Comparison of ENCODE assay signal across 35 cellular contexts in genomic region chr16:86701286-86701975, GRCh38.
"Had no signal": no experiment of that assay in that cellular context is flagged by ENCODE, and none has a peak within 500 bp of the region (broad histone marks: within the 10 kb centered on the region; RNA-seq: fewer than 3 reads in every experiment).

No MANE protein-coding gene starts in this region.

- H3K27ac Mint-ChIP-seq: activated B cell treated with CpG ODN at 0.5 μM for 24 hours; activated CD4-positive, alpha-beta memory T cell treated with anti-CD3 and anti-CD28 coated beads for 36 hours; activated CD4-positive, alpha-beta T cell treated with anti-CD3 and anti-CD28 coated beads, Interleukin-2, amount 10 ng/mL, durations not matched to agents 24 days and 14 days; activated CD8-positive, alpha-beta T cell treated with anti-CD3 and anti-CD28 coated beads for 36 hours; activated naive CD4-positive, alpha-beta T cell treated with anti-CD3 and anti-CD28 coated beads for 36 hours; activated naive CD4-positive, alpha-beta T cell treated with anti-CD3 and anti-CD28 coated beads, Interleukin-2, amount 50 U/mL, for 72 hours; activated naive CD8-positive, alpha-beta T cell treated with anti-CD3 and anti-CD28 coated beads for 36 hours; activated T-cell treated with anti-CD3 and anti-CD28 coated beads, Interleukin-2, amount 50 U/mL, for 72 hours; activated T-helper 1 cell treated with anti-CD3 and anti-CD28 coated beads, Interleukin-12 subunit alpha, Interleukin-12 subunit beta, Interleukin-2, Interleukin-4 antibody, amounts not matched to agents 30 ng/mL and 10 ng/mL and 1 ng/mL, durations not matched to agents 14 hours and 24 hours and 36 hours; activated T-helper 17 cell treated with anti-CD3 and anti-CD28 coated beads, Interleukin-2, amount 50 U/mL, for 72 hours; T-helper 1 cell treated with Interleukin-12 subunit alpha and Interleukin-12 subunit beta and Interleukin-4 antibody, amounts not matched to agents 30 μg/mL and 1 μg/mL, for 36 hours; T-helper 2 cell treated with Interferon-gamma antibody and Interleukin-4, amounts not matched to agents 5 μg/mL and 100 μg/mL, for 36 hours had no signal

- H3K4me1 ChIP-seq: adrenal gland, body of pancreas, breast epithelium had no signal

- H3K4me3 Mint-ChIP-seq: activated B cell treated with CpG ODN at 0.5 μM for 24 hours; activated CD4-positive, alpha-beta memory T cell treated with anti-CD3 and anti-CD28 coated beads for 36 hours; activated CD4-positive, alpha-beta T cell treated with anti-CD3 and anti-CD28 coated beads, Interleukin-2, amount 10 ng/mL, durations not matched to agents 24 days and 14 days; activated CD8-positive, alpha-beta T cell treated with anti-CD3 and anti-CD28 coated beads for 36 hours; activated naive CD4-positive, alpha-beta T cell treated with anti-CD3 and anti-CD28 coated beads for 36 hours; activated naive CD8-positive, alpha-beta T cell treated with anti-CD3 and anti-CD28 coated beads for 36 hours; activated T-cell treated with anti-CD3 and anti-CD28 coated beads, Interleukin-2, amount 50 U/mL, for 4 hours; activated T-cell treated with anti-CD3 and anti-CD28 coated beads, Interleukin-2, amount 50 U/mL, for 72 hours; activated T-helper 1 cell treated with anti-CD3 and anti-CD28 coated beads, Interleukin-12 subunit alpha, Interleukin-12 subunit beta, Interleukin-2, Interleukin-4 antibody, amounts not matched to agents 30 ng/mL and 10 ng/mL and 1 ng/mL, durations not matched to agents 14 hours and 24 hours and 36 hours; activated T-helper 17 cell treated with anti-CD3 and anti-CD28 coated beads, Interleukin-2, amount 50 U/mL, for 72 hours; T-helper 1 cell treated with Interleukin-12 subunit alpha and Interleukin-12 subunit beta and Interleukin-4 antibody, amounts not matched to agents 30 μg/mL and 1 μg/mL, for 36 hours; T-helper 2 cell treated with Interferon-gamma antibody and Interleukin-4, amounts not matched to agents 5 μg/mL and 100 μg/mL, for 36 hours had no signal

- H3K27me3 ChIP-seq: adrenal gland, body of pancreas, brain microvascular endothelial cell had no signal

- H3K4me1 Mint-ChIP-seq: activated B cell treated with CpG ODN at 0.5 μM for 24 hours; activated CD4-positive, alpha-beta T cell treated with anti-CD3 and anti-CD28 coated beads, Interleukin-2, amount 10 ng/mL, durations not matched to agents 24 days and 14 days; activated naive CD8-positive, alpha-beta T cell treated with anti-CD3 and anti-CD28 coated beads for 36 hours; activated T-helper 17 cell treated with anti-CD3 and anti-CD28 coated beads, Interleukin-2, amount 50 U/mL, for 72 hours had no signal

- H3K9me3 Mint-ChIP-seq: activated B cell treated with CpG ODN at 0.5 μM for 24 hours; activated CD4-positive, alpha-beta T cell treated with anti-CD3 and anti-CD28 coated beads, Interleukin-2, amount 10 ng/mL, durations not matched to agents 24 days and 14 days; activated CD8-positive, alpha-beta T cell treated with anti-CD3 and anti-CD28 coated beads for 36 hours; activated naive CD4-positive, alpha-beta T cell treated with anti-CD3 and anti-CD28 coated beads for 36 hours; activated naive CD4-positive, alpha-beta T cell treated with anti-CD3 and anti-CD28 coated beads, Interleukin-2, amount 50 U/mL, for 72 hours; activated T-cell treated with anti-CD3 and anti-CD28 coated beads, Interleukin-2, amount 50 U/mL, for 4 hours; activated T-helper 17 cell treated with anti-CD3 and anti-CD28 coated beads, Interleukin-2, amount 50 U/mL, for 72 hours; T-helper 1 cell treated with Interleukin-12 subunit alpha and Interleukin-12 subunit beta and Interleukin-4 antibody, amounts not matched to agents 30 μg/mL and 1 μg/mL, for 36 hours; T-helper 2 cell treated with Interferon-gamma antibody and Interleukin-4, amounts not matched to agents 5 μg/mL and 100 μg/mL, for 36 hours had no signal

- H3K4me3 ChIP-seq: adrenal gland, body of pancreas, breast epithelium had no signal

- H3K36me3 ChIP-seq: adrenal gland, brain microvascular endothelial cell, breast epithelium had no signal

- ATAC-seq: activated CD8-positive, alpha-beta T cell treated with anti-CD3 and anti-CD28 coated beads for 36 hours; activated naive CD4-positive, alpha-beta T cell treated with anti-CD3 and anti-CD28 coated beads, Interleukin-2, amount 50 U/mL, for 72 hours; activated T-cell treated with anti-CD3 and anti-CD28 coated beads, Interleukin-2, amount 50 U/mL, for 4 hours; activated T-cell treated with anti-CD3 and anti-CD28 coated beads, Interleukin-2, amount 50 U/mL, for 72 hours; activated T-helper 17 cell treated with anti-CD3 and anti-CD28 coated beads, Interleukin-2, amount 50 U/mL, for 72 hours; body of pancreas had no signal

- H3K36me3 Mint-ChIP-seq: activated CD4-positive, alpha-beta memory T cell treated with anti-CD3 and anti-CD28 coated beads for 36 hours; activated naive CD4-positive, alpha-beta T cell treated with anti-CD3 and anti-CD28 coated beads, Interleukin-2, amount 50 U/mL, for 72 hours; activated naive CD8-positive, alpha-beta T cell treated with anti-CD3 and anti-CD28 coated beads for 36 hours had no signal

- DNase-seq: activated B cell treated with CpG ODN at 0.5 μM for 24 hours; activated CD4-positive, alpha-beta memory T cell treated with anti-CD3 and anti-CD28 coated beads for 36 hours; activated CD4-positive, alpha-beta T cell treated with anti-CD3 and anti-CD28 coated beads for 4 hours; activated CD4-positive, alpha-beta T cell treated with anti-CD3 and anti-CD28 coated beads, Interleukin-2, amount 10 ng/mL, durations not matched to agents 24 days and 14 days; activated CD4-positive, alpha-beta T cell treated with anti-CD3 and anti-CD28 coated beads, Interleukin-2, amount 50 U/mL, for 1 hour; activated CD4-positive, alpha-beta T cell treated with anti-CD3 and anti-CD28 coated beads, Interleukin-2, amount 50 U/mL, for 4 hours; activated CD4-positive, CD25-positive, alpha-beta regulatory T cell treated with anti-CD3 and anti-CD28 coated beads, Interleukin-2, amount 50 U/mL, for 72 hours; activated CD8-positive, alpha-beta memory T cell treated with anti-CD3 and anti-CD28 coated beads, Interleukin-2, amount 50 U/mL, for 4 hours; activated CD8-positive, alpha-beta T cell treated with anti-CD3 and anti-CD28 coated beads for 36 hours; activated effector memory CD4-positive, alpha-beta T cell treated with anti-CD3 and anti-CD28 coated beads, Interleukin-2, amount 50 U/mL, for 16 hours; activated gamma-delta T cell treated with Interleukin-2 at 50 U/mL for 16 hours; activated naive CD4-positive, alpha-beta T cell; activated naive CD4-positive, alpha-beta T cell treated with anti-CD3 and anti-CD28 coated beads for 36 hours; activated naive CD4-positive, alpha-beta T cell treated with anti-CD3 and anti-CD28 coated beads, Interleukin-2, amount 50 U/mL, for 16 hours; activated naive CD8-positive, alpha-beta T cell treated with anti-CD3 and anti-CD28 coated beads for 36 hours; activated T-cell treated with anti-CD3 and anti-CD28 coated beads for 4 hours; activated T-cell treated with anti-CD3 and anti-CD28 coated beads, Interleukin-2, amount 50 U/mL, for 1 hour; activated T-cell treated with anti-CD3 and anti-CD28 coated beads, Interleukin-2, amount 50 U/mL, for 4 hours; activated T-cell treated with anti-CD3 and anti-CD28 coated beads, Interleukin-2, amount 50 U/mL, for 72 hours; adrenal gland; amniotic stem cell; aorta; body of pancreas; brain microvascular endothelial cell; central memory CD4-positive, alpha-beta T cell; T-helper 1 cell; T-helper 2 cell; T-helper 9 cell had no signal

- H3K27ac ChIP-seq: adrenal gland, body of pancreas, brain microvascular endothelial cell, breast epithelium, VCaP had no signal

- H3K9me3 ChIP-seq: adrenal gland, body of pancreas, breast epithelium had no signal
